In genomic region chr17:80389011-80389995, GRCh38 we compare ENCODE assay signal across 19 cellular contexts. TPM values are rescaled to one million over a fixed set of nuclear protein-coding genes. Genes with fewer than 3 reads are reported as not detected.
DNase-seq lines count a peak whose midpoint lies in the region; TF ChIP-seq lines count a peak whose summit lies in the region.
"Had no signal": no experiment of that assay in that cellular context is flagged by ENCODE, and none has a peak within 500 bp of the region (broad histone marks: within the 10 kb centered on the region; RNA-seq: fewer than 3 reads in every experiment).

No MANE protein-coding gene starts in this region.

- H3K36me3 Mint-ChIP-seq in endothelial cell (ENCODE audit: low read depth, unreplicated experiment) = peaks cover 47% of the 10 kb centered on the region
- H3K36me3 Mint-ChIP-seq in osteocyte (ENCODE audit: unreplicated experiment) = peaks cover 45% of the 10 kb centered on the region
- H3K36me3 Mint-ChIP-seq in Calu3 (ENCODE audit: insufficient read depth, unreplicated experiment) = peaks cover 48% of the 10 kb centered on the region

- no peaks in the 10 kb centered on the region for H3K9me2 ChIP-seq in hepatocyte (replicated peaks; ENCODE audit: insufficient read depth)

- H3K27ac ChIP-seq in SK-N-MC (0 out of 2 replicates have a peak overlapping the region, but pooled peaks have one; percentile 50), hepatocyte (no peak overlapping the region)
- H3K27ac ChIP-seq: BLaER1 treated with 17β-estradiol and CSF1 and Interleukin-3, amounts not matched to agents 10 nM and 100 nM; epithelial cell of prostate; heart left ventricle had no signal

- BruUV-seq in Calu3 (replicated peaks; lab: Mats Ljungman, UMichigan) = no TSS peak

- H3K4me3 ChIP-seq in SK-N-MC (no peak overlapping the region), hepatocyte (no peak overlapping the region)
- H3K4me3 ChIP-seq: BLaER1 treated with 17β-estradiol and CSF1 and Interleukin-3, amounts not matched to agents 10 nM and 100 nM; heart left ventricle had no signal

- no peak for TF ChIP-seq CTCF in endothelial cell (IDR thresholded peaks at IDR 0.05; ENCODE audit: unreplicated experiment)
- no peak for TF ChIP-seq CTCF in osteocyte (IDR thresholded peaks at IDR 0.05)
- no peak for TF ChIP-seq CTCF in Calu3 (IDR thresholded peaks at IDR 0.05; ENCODE audit: unreplicated experiment)
- no peak for TF ChIP-seq CTCF in hepatocyte (IDR thresholded peaks at IDR 0.05; ENCODE audit: poor library complexity)

- H2AFZ ChIP-seq in hepatocyte = no peak overlapping the region

- H3K4me1 Mint-ChIP-seq in endothelial cell (ENCODE audit: unreplicated experiment) (peaks cover 5% of the 10 kb centered on the region), osteocyte (ENCODE audit: unreplicated experiment) (peaks cover 23% of the 10 kb centered on the region), Calu3 (ENCODE audit: low read depth, unreplicated experiment) (no peaks in the 10 kb centered on the region)
- H3K4me1 Mint-ChIP-seq: activated B cell treated with CpG ODN at 0.5 μM for 24 hours, T-cell had no signal

- H3K27ac Mint-ChIP-seq in endothelial cell (ENCODE audit: unreplicated experiment) = no peak overlapping the region
- peak overlapping the region; percentile 84 for H3K27ac Mint-ChIP-seq in osteocyte (ENCODE audit: unreplicated experiment)
- no peak overlapping the region for H3K27ac Mint-ChIP-seq in Calu3 (ENCODE audit: unreplicated experiment)
- H3K27ac Mint-ChIP-seq: T-cell had no signal

- WGBS in hepatocyte (ENCODE audit: low lambda C conversion rate, missing lambda C conversion rate) = 79% methylated on average over 22 of the region's 22 CpGs

- H3K79me2 ChIP-seq in hepatocyte = no peaks in the 10 kb centered on the region

- H3K4me1 ChIP-seq in hepatocyte (ENCODE audit: insufficient read depth) = no peaks in the 10 kb centered on the region

- H3K4me3 Mint-ChIP-seq in endothelial cell (ENCODE audit: unreplicated experiment) = peak overlapping the region; percentile 66
- H3K4me3 Mint-ChIP-seq in osteocyte (ENCODE audit: unreplicated experiment) = no peak overlapping the region
- no peak overlapping the region for H3K4me3 Mint-ChIP-seq in Calu3 (ENCODE audit: low read depth, unreplicated experiment)
- H3K4me3 Mint-ChIP-seq: activated B cell treated with CpG ODN at 0.5 μM for 24 hours, T-cell had no signal

- CTCF ChIA-PET in Calu3 (lab: Charles Lee) = no interaction called here

- peak overlapping the region; percentile 15 for H3K9ac ChIP-seq in SK-N-MC (ENCODE audit: insufficient read length)
- H3K9ac ChIP-seq: BLaER1 treated with 17β-estradiol and CSF1 and Interleukin-3, amounts not matched to agents 10 nM and 100 nM had no signal

- H3K4me2 ChIP-seq in hepatocyte = no peak overlapping the region
- H3K4me2 ChIP-seq: BLaER1 treated with 17β-estradiol and CSF1 and Interleukin-3, amounts not matched to agents 10 nM and 100 nM had no signal

- peak; percentile 15 for DNase-seq in D341Med (ENCODE audit: low spot score)
- DNase-seq in SK-N-MC (ENCODE audit: low read depth, low spot score) = no peak
- DNase-seq in endothelial cell (ENCODE audit: low spot score) = no peak
- DNase-seq in osteocyte (ENCODE audit: extremely low spot score, unreplicated experiment) = peak; percentile 87
- no peak for DNase-seq in RKO (ENCODE audit: low spot score)
- no peak for DNase-seq in Calu3
- DNase-seq in hepatocyte (ENCODE audit: low spot score) = no peak
- no peak for DNase-seq in stimulated activated naive CD4-positive, alpha-beta T cell treated with Interleukin-2 at 50 U/mL for 16 hours (lab: John Stamatoyannopoulos, UW)
- DNase-seq: activated B cell treated with CpG ODN at 0.5 μM for 24 hours; cerebellar nuclear complex; heart left ventricle; midbrain; NCI-H1092; NCI-H774; posterior cingulate gyrus; stimulated activated CD4-positive, alpha-beta T cell treated with anti-CD3 and anti-CD28 coated beads, Interleukin-12 subunit alpha, Interleukin-12 subunit beta, amount 100 ng/mL, for 4 hours; T-cell had no signal

- intact Hi-C loops in Calu3 (cut with micrococcal nuclease; ENCODE audit: unreplicated experiment) = no loop called here

- H3K9me3 ChIP-seq in SK-N-MC (ENCODE audit: low read depth, low read length) = no peaks in the 10 kb centered on the region
- no peaks in the 10 kb centered on the region for H3K9me3 ChIP-seq in hepatocyte (ENCODE audit: low read depth)
- H3K9me3 ChIP-seq: BLaER1 treated with 17β-estradiol and CSF1 and Interleukin-3, amounts not matched to agents 10 nM and 100 nM; heart left ventricle had no signal

- H3K27me3 Mint-ChIP-seq in endothelial cell (ENCODE audit: unreplicated experiment) (peaks cover 11% of the 10 kb centered on the region), osteocyte (ENCODE audit: unreplicated experiment) (no peaks in the 10 kb centered on the region), Calu3 (ENCODE audit: unreplicated experiment) (no peaks in the 10 kb centered on the region)
- H3K27me3 Mint-ChIP-seq: activated B cell treated with CpG ODN at 0.5 μM for 24 hours, T-cell had no signal

- no peaks in the 10 kb centered on the region for H4K20me1 ChIP-seq in hepatocyte (ENCODE audit: insufficient read depth, poor library complexity, severe bottlenecking)

- H3K36me3 ChIP-seq in SK-N-MC (ENCODE audit: insufficient read depth, low read length) (peaks cover 9% of the 10 kb centered on the region; the same call in 1 of the 2 replicates), hepatocyte (replicated peaks; ENCODE audit: insufficient read depth, low read depth) (no peaks in the 10 kb centered on the region)

- H3K27me3 ChIP-seq in hepatocyte = no peaks in the 10 kb centered on the region
- H3K27me3 ChIP-seq: BLaER1 treated with 17β-estradiol and CSF1 and Interleukin-3, amounts not matched to agents 10 nM and 100 nM; heart left ventricle had no signal

- H3K9me3 Mint-ChIP-seq in endothelial cell (ENCODE audit: unreplicated experiment) (no peaks in the 10 kb centered on the region), osteocyte (ENCODE audit: unreplicated experiment) (no peaks in the 10 kb centered on the region), Calu3 (ENCODE audit: low read depth, unreplicated experiment) (no peaks in the 10 kb centered on the region)
- H3K9me3 Mint-ChIP-seq: activated B cell treated with CpG ODN at 0.5 μM for 24 hours, T-cell had no signal

RNA-seq across cellular contexts. Expression of gene ENDOV, which starts 25.7 kb away (rescaled TPM):
- total RNA-seq in endothelial cell (ENCODE audit: unreplicated experiment) = 40.7 TPM
- total RNA-seq in osteocyte = 33.2 and 39.1 TPM in 2 replicates
- total RNA-seq in Calu3 (2022) = 33.2 and 37.0 TPM in 2 replicates
- total RNA-seq in hepatocyte = 14.0 and 21.2 TPM in 2 replicates
- 33.8 and 43.6 TPM in 2 replicates for polyA plus RNA-seq in hepatocyte

Comparison
In these comparisons a context has a peak if more than half of its experiments do, and no peak if none do; other contexts are left out.
1. DNase-seq: peak in D341Med (single experiment) and osteocyte (single experiment); none in SK-N-MC (single experiment), endothelial cell (single experiment), RKO (single experiment), Calu3 (single experiment), hepatocyte (single experiment) and stimulated activated naive CD4-positive, alpha-beta T cell treated with Interleukin-2 at 50 U/mL for 16 hours (single experiment).